ENCODE assay signal across 1 cellular context in genomic region chr11:10317281-10317755, GRCh38.
TF ChIP-seq lines count a peak whose summit lies in the region.

No MANE protein-coding gene starts in this region.

TF ChIP-seq in SK-N-SH treated with all-trans-retinoic acid at 6 μM for 48 hours, 23 proteins besides CTCF, POLR2A, EP300 and RAD21 (continued from another document):
- TF ChIP-seq PATZ1 (CRISPR knock-in tag; IDR thresholded peaks at IDR 0.05; ENCODE audit: borderline replicate concordance), result no peak
- no peak for TF ChIP-seq SNAI2 (CRISPR knock-in tag; IDR thresholded peaks at IDR 0.05)
- no peak for TF ChIP-seq GLIS3 (CRISPR knock-in tag; IDR thresholded peaks at IDR 0.05)
- TF ChIP-seq PPARA (CRISPR knock-in tag; IDR thresholded peaks at IDR 0.05; ENCODE audit: borderline replicate concordance), result no peak
- TF ChIP-seq TOX (CRISPR knock-in tag; IDR thresholded peaks at IDR 0.05; ENCODE audit: borderline replicate concordance), result no peak
